In genomic region chr7:8112685-8113084, GRCh38 we compare ENCODE assay signal across 17 cellular contexts.
DNase-seq lines count a peak whose midpoint lies in the region; ATAC-seq and TF ChIP-seq lines count a peak whose summit lies in the region.
"Had no signal": no experiment of that assay in that cellular context is flagged by ENCODE, and none has a peak within 500 bp of the region (broad histone marks: within the 10 kb centered on the region; RNA-seq: fewer than 3 reads in every experiment).

No MANE protein-coding gene starts in this region.

- no peaks in the 10 kb centered on the region for H3K9me3 ChIP-seq in neural progenitor cell (ENCODE audit: low read depth)
- H3K9me3 ChIP-seq: Caco-2 had no signal

- no peak overlapping the region for H3K4me2 ChIP-seq in neural progenitor cell

- no peak overlapping the region for H3K4me3 Mint-ChIP-seq in neural progenitor cell
- H3K4me3 Mint-ChIP-seq: CD8-positive, alpha-beta T cell had no signal

- H3K4me1 ChIP-seq in neural progenitor cell, result peaks cover 9% of the 10 kb centered on the region
- H3K4me1 ChIP-seq: Caco-2 had no signal

- peaks cover 3% of the 10 kb centered on the region for H3K27me3 Mint-ChIP-seq in neural progenitor cell (ENCODE audit: insufficient read depth, low read depth)

- H3K79me2 ChIP-seq in neural progenitor cell (ENCODE audit: low read depth), result no peaks in the 10 kb centered on the region

- H3K27me3 ChIP-seq in GM06990 (replicated peaks; ENCODE audit: control insufficient read depth, insufficient read depth, low read length), result no peaks in the 10 kb centered on the region
- H3K27me3 ChIP-seq in neural progenitor cell, result no peaks in the 10 kb centered on the region

- H2AFZ ChIP-seq in neural progenitor cell (replicated peaks), result no peak overlapping the region

- H3F3A ChIP-seq in neural progenitor cell (ENCODE audit: low read depth), result peaks cover 7% of the 10 kb centered on the region

- H3K36me3 ChIP-seq in GM06990 (ENCODE audit: control insufficient read depth, insufficient read depth, low read length), result no peaks in the 10 kb centered on the region
- H3K36me3 ChIP-seq in neural progenitor cell, result no peaks in the 10 kb centered on the region

- no peak for TF ChIP-seq CTCF in GM06990 (IDR thresholded peaks at IDR 0.05; ENCODE audit: insufficient read depth, low read length, poor library complexity, severe bottlenecking)
- TF ChIP-seq CTCF in GM12865 (IDR thresholded peaks at IDR 0.05; ENCODE audit: insufficient read depth, low read depth, low read length, missing control alignments), result no peak
- TF ChIP-seq CTCF in neural progenitor cell (IDR thresholded peaks at IDR 0.05), result no peak

- peaks cover 6% of the 10 kb centered on the region for H3K4me1 Mint-ChIP-seq in neural progenitor cell

- DNase-seq in GM06990 (ENCODE audit: extremely low read depth, insufficient read length), result no peak
- no peak for DNase-seq in GM12865 (ENCODE audit: low read depth)
- DNase-seq in kidney tubule cell (ENCODE audit: low spot score), result peak; percentile 5
- DNase-seq in neural progenitor cell (ENCODE audit: low spot score), result no peak
- no peak for DNase-seq in stimulated activated CD4-positive, alpha-beta T cell treated with anti-CD3 and anti-CD28 coated beads, Interleukin-2, amount 100 ng/mL, for 24 hours
- DNase-seq in stimulated activated naive CD4-positive, alpha-beta T cell treated with Interleukin-2 at 50 U/mL for 16 hours (lab: John Stamatoyannopoulos, UW), result no peak
- DNase-seq in ureter (ENCODE audit: low spot score), result no peak
- DNase-seq: Caco-2; CD8-positive, alpha-beta T cell; DMS 273 treated with DMSO at 0.1 percent for 48 hours; DMS79; EL; GDM1; GOT3; H7; HCEC 1CT had no signal

- no peak overlapping the region for H3K27ac ChIP-seq in neural progenitor cell

- H4K20me1 ChIP-seq in neural progenitor cell (ENCODE audit: low read depth), result no peaks in the 10 kb centered on the region

- no peak overlapping the region for H3K9ac ChIP-seq in neural progenitor cell

- peaks cover 6% of the 10 kb centered on the region for H3K9me3 Mint-ChIP-seq in neural progenitor cell

- H3K4me3 ChIP-seq in GM06990 (replicated peaks; ENCODE audit: low read depth, low read length), result peak overlapping the region; percentile 4
- peak overlapping the region; percentile 57 for H3K4me3 ChIP-seq in GM12865 (ENCODE audit: low read depth, low read length)
- no peak overlapping the region for H3K4me3 ChIP-seq in neural progenitor cell

- H3K27ac Mint-ChIP-seq in neural progenitor cell, result peak overlapping the region; percentile 60
- H3K27ac Mint-ChIP-seq: CD8-positive, alpha-beta T cell had no signal

- ATAC-seq in GM18867 (IDR thresholded peaks at IDR 0.05; ENCODE audit: unreplicated experiment), result no peak
- ATAC-seq: CD8-positive, alpha-beta T cell had no signal

- H3K36me3 Mint-ChIP-seq in neural progenitor cell, result no peaks in the 10 kb centered on the region
- H3K36me3 Mint-ChIP-seq: CD8-positive, alpha-beta T cell had no signal
